ENCODE assay signal across 22 cellular contexts in genomic region chr12:63450821-63451220, GRCh38.
DNase-seq lines count a peak whose midpoint lies in the region; ATAC-seq and TF ChIP-seq lines count a peak whose summit lies in the region.
"Had no signal": no experiment of that assay in that cellular context is flagged by ENCODE, and none has a peak within 500 bp of the region (broad histone marks: within the 10 kb centered on the region; RNA-seq: fewer than 3 reads in every experiment).

No MANE protein-coding gene starts in this region.

- H4K91ac ChIP-seq in neuronal stem cell (ENCODE audit: low read depth, low read length, poor library complexity) = no peak overlapping the region

- H4K8ac ChIP-seq in neuronal stem cell (ENCODE audit: low read depth, low read length) = no peak overlapping the region

- POLR2A ChIA-PET in activated CD4-positive, alpha-beta T cell treated with anti-CD3 and anti-CD28 coated beads for 36 hours (lab: Charles Lee) = no interaction called here

- DNase-seq in left ventricle myocardium inferior (no peak), right atrium auricular region (ENCODE audit: low spot score) (no peak), RWPE2 (ENCODE audit: low spot score) (no peak), left kidney (ENCODE audit: low read depth, low spot score) (peak; percentile 6), neuronal stem cell (ENCODE audit: low spot score) (no peak)
- no peak for DNase-seq in activated CD4-positive, alpha-beta T cell treated with anti-CD3 and anti-CD28 coated beads for 36 hours
- DNase-seq: CD8-positive, alpha-beta T cell; NCI-H1092 treated with DMSO at 0.1 percent for 48 hours; NCI-H1694; NCI-H2081 treated with DMSO at 0.1 percent for 48 hours; NCI-H748 treated with DMSO at 0.1 percent for 48 hours; NK-92 treated with Interleukin-12 subunit alpha and Interleukin-12 subunit beta, amount 100 ng/mL, for 24 hours; PC-3; RPMI8226; T-helper 2 cell had no signal

- no peak overlapping the region for H2BK15ac ChIP-seq in neuronal stem cell (ENCODE audit: low read length)

- H3K27ac Mint-ChIP-seq in activated CD4-positive, alpha-beta T cell treated with anti-CD3 and anti-CD28 coated beads for 36 hours = no peak overlapping the region
- H3K27ac Mint-ChIP-seq: CD8-positive, alpha-beta T cell; GM23338 had no signal

- H3K9me3 Mint-ChIP-seq in activated CD4-positive, alpha-beta T cell treated with anti-CD3 and anti-CD28 coated beads for 36 hours (ENCODE audit: low read depth) = no peaks in the 10 kb centered on the region
- H3K9me3 Mint-ChIP-seq: CD8-positive, alpha-beta T cell; GM23338 had no signal

- H3K36me3 ChIP-seq in left ventricle myocardium inferior (no peaks in the 10 kb centered on the region), right atrium auricular region (no peaks in the 10 kb centered on the region), Loucy (ENCODE audit: insufficient read depth, low read length) (no peaks in the 10 kb centered on the region), RWPE2 (ENCODE audit: low read depth) (no peaks in the 10 kb centered on the region), neuronal stem cell (replicated peaks in 1 of 2; ENCODE audit: control insufficient read depth in 2 of 2, insufficient read depth in 2 of 2, low read length in 2 of 2) (no peaks in the 10 kb centered on the region)
- H3K36me3 ChIP-seq: BLaER1, SJSA1 had no signal

- no peak overlapping the region for H3K4me2 ChIP-seq in Loucy (ENCODE audit: low read depth, low read length, poor library complexity, severe bottlenecking)
- no peak overlapping the region for H3K4me2 ChIP-seq in neuronal stem cell (ENCODE audit: insufficient read depth, low read length, poor library complexity, severe bottlenecking)
- H3K4me2 ChIP-seq: A549, BLaER1, GM23338 had no signal

- no peaks in the 10 kb centered on the region for H3K27me3 ChIP-seq in left ventricle myocardium inferior (ENCODE audit: low read depth)
- H3K27me3 ChIP-seq in right atrium auricular region = no peaks in the 10 kb centered on the region
- H3K27me3 ChIP-seq in Loucy (ENCODE audit: insufficient read depth, low read length, poor library complexity, severe bottlenecking) = no peaks in the 10 kb centered on the region
- peaks cover 19% of the 10 kb centered on the region for H3K27me3 ChIP-seq in RWPE2 (ENCODE audit: insufficient read depth, poor library complexity, severe bottlenecking)
- no peaks in the 10 kb centered on the region for H3K27me3 ChIP-seq in neuronal stem cell (ENCODE audit: control insufficient read depth in 3 of 3, insufficient read depth in 3 of 3, low read depth in 1 of 3, low read length in 3 of 3)
- H3K27me3 ChIP-seq: BLaER1 had no signal

- no peaks in the 10 kb centered on the region for H3F3A ChIP-seq in Loucy (ENCODE audit: low read depth)

- H3K4me3 ChIP-seq in left ventricle myocardium inferior = no peak overlapping the region
- H3K4me3 ChIP-seq in right atrium auricular region = no peak overlapping the region
- no peak overlapping the region for H3K4me3 ChIP-seq in Loucy (ENCODE audit: low read length, poor library complexity, severe bottlenecking)
- H3K4me3 ChIP-seq in RWPE2 (ENCODE audit: severe bottlenecking) = no peak overlapping the region
- H3K4me3 ChIP-seq in neuronal stem cell (ENCODE audit: low read length in 2 of 2) = no peak overlapping the region
- H3K4me3 ChIP-seq: A549, BLaER1, GM23338, K562, SJSA1 had no signal

- no peaks in the 10 kb centered on the region for H3K9me2 ChIP-seq in Loucy (replicated peaks; ENCODE audit: low read depth, low read length)

- no peak overlapping the region for H3K4me3 Mint-ChIP-seq in activated CD4-positive, alpha-beta T cell treated with anti-CD3 and anti-CD28 coated beads for 36 hours
- H3K4me3 Mint-ChIP-seq: CD8-positive, alpha-beta T cell; GM23338 had no signal

- H2BK5ac ChIP-seq in neuronal stem cell (ENCODE audit: low read length) = no peak overlapping the region

- H2AK5ac ChIP-seq in neuronal stem cell (ENCODE audit: low read depth, low read length) = no peak overlapping the region

- H3K18ac ChIP-seq in neuronal stem cell (ENCODE audit: low read length) = no peak overlapping the region

- H3K27ac ChIP-seq in left ventricle myocardium inferior (replicated peaks) = no peak overlapping the region
- H3K27ac ChIP-seq in right atrium auricular region = no peak overlapping the region
- no peak overlapping the region for H3K27ac ChIP-seq in RWPE2 (ENCODE audit: poor library complexity, severe bottlenecking)
- no peak overlapping the region for H3K27ac ChIP-seq in neuronal stem cell (replicated peaks; ENCODE audit: low read length)
- H3K27ac ChIP-seq: A549, BLaER1, SJSA1 had no signal

- no peak overlapping the region for H3K9ac ChIP-seq in Loucy (ENCODE audit: low read depth, low read length, poor library complexity, severe bottlenecking)
- no peak overlapping the region for H3K9ac ChIP-seq in neuronal stem cell (ENCODE audit: low read depth, low read length, poor library complexity)
- H3K9ac ChIP-seq: BLaER1 had no signal

- H3K27me3 Mint-ChIP-seq in activated CD4-positive, alpha-beta T cell treated with anti-CD3 and anti-CD28 coated beads for 36 hours = no peaks in the 10 kb centered on the region

- H3K4me1 ChIP-seq in left ventricle myocardium inferior = no peaks in the 10 kb centered on the region
- H3K4me1 ChIP-seq in right atrium auricular region = no peaks in the 10 kb centered on the region
- no peaks in the 10 kb centered on the region for H3K4me1 ChIP-seq in Loucy (ENCODE audit: insufficient read depth, low read length, poor library complexity, severe bottlenecking)
- no peaks in the 10 kb centered on the region for H3K4me1 ChIP-seq in RWPE2 (ENCODE audit: insufficient read depth, poor library complexity, severe bottlenecking)
- H3K4me1 ChIP-seq in neuronal stem cell (ENCODE audit: control insufficient read depth in 2 of 2, insufficient read depth in 1 of 2, low read depth in 1 of 2, low read length in 2 of 2) = no peaks in the 10 kb centered on the region
- H3K4me1 ChIP-seq: A549, BLaER1, SJSA1 had no signal

- no peaks in the 10 kb centered on the region for H3K9me3 ChIP-seq in left ventricle myocardium inferior (replicated peaks)
- no peaks in the 10 kb centered on the region for H3K9me3 ChIP-seq in right atrium auricular region
- no peaks in the 10 kb centered on the region for H3K9me3 ChIP-seq in Loucy (ENCODE audit: insufficient read depth, low read depth, low read length)
- H3K9me3 ChIP-seq in RWPE2 (ENCODE audit: severe bottlenecking) = no peaks in the 10 kb centered on the region
- H3K9me3 ChIP-seq in neuronal stem cell (replicated peaks in 1 of 2; ENCODE audit: control insufficient read depth in 2 of 2, insufficient read depth in 1 of 2, low read depth in 1 of 2, low read length in 2 of 2) = no peaks in the 10 kb centered on the region
- H3K9me3 ChIP-seq: A549, BLaER1, SJSA1 had no signal

- intact Hi-C loops in left ventricle myocardium inferior (cut with micrococcal nuclease) = no loop called here
- intact Hi-C loops in activated CD4-positive, alpha-beta T cell treated with anti-CD3 and anti-CD28 coated beads for 36 hours (cut with DNase I, micrococcal nuclease) = no loop called here

- H2AFZ ChIP-seq in Loucy (ENCODE audit: low read length) = no peak overlapping the region
- H2AFZ ChIP-seq in neuronal stem cell (ENCODE audit: low read length) = no peak overlapping the region
- H2AFZ ChIP-seq: GM23338 had no signal

- no peaks in the 10 kb centered on the region for H3K36me3 Mint-ChIP-seq in activated CD4-positive, alpha-beta T cell treated with anti-CD3 and anti-CD28 coated beads for 36 hours (ENCODE audit: low read depth)
- H3K36me3 Mint-ChIP-seq: CD8-positive, alpha-beta T cell had no signal

- H3K79me2 ChIP-seq in Loucy (ENCODE audit: insufficient read depth, low read length) = no peaks in the 10 kb centered on the region

- no peaks in the 10 kb centered on the region for H3K4me1 Mint-ChIP-seq in activated CD4-positive, alpha-beta T cell treated with anti-CD3 and anti-CD28 coated beads for 36 hours
- H3K4me1 Mint-ChIP-seq: GM23338 had no signal

- TF ChIP-seq CTCF in left ventricle myocardium inferior (IDR thresholded peaks at IDR 0.05; ENCODE audit: borderline replicate concordance) (peak; percentile 36), right atrium auricular region (IDR thresholded peaks at IDR 0.05) (no peak), Loucy (conservative IDR thresholded peaks at IDR 0.05; ENCODE audit: low read length) (peak; percentile 32), RWPE2 (IDR thresholded peaks at IDR 0.05; ENCODE audit: poor library complexity, severe bottlenecking) (peak; percentile 15)

- CTCF ChIA-PET in activated CD4-positive, alpha-beta T cell treated with anti-CD3 and anti-CD28 coated beads for 36 hours (lab: Charles Lee) = no interaction called here

- H2BK120ac ChIP-seq in neuronal stem cell (ENCODE audit: low read depth, low read length) = no peak overlapping the region

- ATAC-seq in RWPE2 (ENCODE audit: low read depth) (no peak), GM18520 (IDR thresholded peaks at IDR 0.05; ENCODE audit: unreplicated experiment) (no peak)
- ATAC-seq in activated CD4-positive, alpha-beta T cell treated with anti-CD3 and anti-CD28 coated beads for 36 hours = no peak
- ATAC-seq: A549; CD8-positive, alpha-beta T cell; GM23338; K562; PC-3 had no signal

- no peak overlapping the region for H3K23ac ChIP-seq in neuronal stem cell (ENCODE audit: low read depth, low read length, poor library complexity)

- H3K79me1 ChIP-seq in neuronal stem cell (ENCODE audit: low read depth, low read length) = no peaks in the 10 kb centered on the region

- no peak overlapping the region for H3K14ac ChIP-seq in neuronal stem cell (ENCODE audit: low read length)

- H3K4ac ChIP-seq in neuronal stem cell (ENCODE audit: low read length) = no peak overlapping the region

- no CpG with 5 or more reads among the region's 2 CpGs for WGBS in neuronal stem cell (ENCODE audit: extremely low coverage in 2 of 2, insufficient read length in 2 of 2, insufficient replicate concordance in 1 of 2), 2 donors

- no peak overlapping the region for H2BK12ac ChIP-seq in neuronal stem cell (ENCODE audit: low read length)

- H4K20me1 ChIP-seq in Loucy (ENCODE audit: insufficient read depth, low read length, poor library complexity, severe bottlenecking) = no peaks in the 10 kb centered on the region
- H4K20me1 ChIP-seq: BLaER1 had no signal

Comparison
In these comparisons a context has a peak if more than half of its experiments do, and no peak if none do; other contexts are left out.
1. CTCF ChIP-seq: peak in left ventricle myocardium inferior (single experiment), Loucy (single experiment) and RWPE2 (single experiment); none in right atrium auricular region (0 of 2).